Comparison of ENCODE assay signal across 1 cellular context in genomic region chr6:126302191-126302590, GRCh38.
TF ChIP-seq lines count a peak whose summit lies in the region.

No MANE protein-coding gene starts in this region.

TF ChIP-seq in endothelial cell of umbilical vein, 7 proteins besides CTCF, POLR2A, EP300 and RAD21 (continued from another document):
- TF ChIP-seq MAX (IDR thresholded peaks at IDR 0.05; ENCODE audit: insufficient read depth, insufficient read length) (no peak), POLR2AphosphoS5 (IDR thresholded peaks at IDR 0.05; ENCODE audit: insufficient read depth, low read depth, low read length) (peak; percentile 48)
